26 cellular contexts compared by ENCODE assay signal in genomic region chr20:6030453-6031080, GRCh38. TPM values are rescaled to one million over a fixed set of nuclear protein-coding genes. Genes with fewer than 3 reads are reported as not detected.
"Had no signal": no experiment of that assay in that cellular context is flagged by ENCODE, and none has a peak within 500 bp of the region (broad histone marks: within the 10 kb centered on the region; RNA-seq: fewer than 3 reads in every experiment).

No MANE protein-coding gene starts in this region.

- H3K27ac Mint-ChIP-seq: activated T-helper 2 cell treated with anti-CD3 and anti-CD28 coated beads, Interferon-gamma antibody, Interleukin-2, Interleukin-4, amounts not matched to agents 10 μg/mL and 5 μg/mL and 100 μg/mL, durations not matched to agents 14 hours and 24 hours and 36 hours; nephron progenitor cell; stimulated activated naive B cell treated with anti-CD40 and anti-IgM and Interleukin-4, amounts not matched to agents 10 μg/mL and 1 μg/mL and 100 μg/mL, for 72 hours; type B pancreatic cell had no signal

- H3K4me3 ChIP-seq: ascending aorta, hepatocyte, lung, thoracic aorta, vagina had no signal

- H3K4me2 ChIP-seq: hepatocyte had no signal

- DNase-seq: activated CD4-positive, CD25-positive, alpha-beta regulatory T cell treated with anti-CD3 and anti-CD28 coated beads, Interleukin-2, amount 50 U/mL, for 72 hours; activated CD8-positive, alpha-beta memory T cell treated with anti-CD3 and anti-CD28 coated beads, Interleukin-2, amount 50 U/mL, for 48 hours; activated naive CD4-positive, alpha-beta T cell; activated T-cell treated with anti-CD3 and anti-CD28 coated beads, Interleukin-2, amount 50 U/mL, for 4 hours; brain microvascular endothelial cell; central memory CD4-positive, alpha-beta T cell; dermis blood vessel endothelial cell; effector memory CD8-positive, alpha-beta T cell; foreskin melanocyte; immature natural killer cell; nephron progenitor cell; stimulated activated CD4-positive, alpha-beta T cell treated with anti-CD3 and anti-CD28 coated beads, Interleukin-2, amount 100 ng/mL, for 48 hours; stimulated activated CD8-positive, alpha-beta memory T cell treated with anti-CD3 and anti-CD28 coated beads, Interleukin-4, amount 100 ng/mL, for 48 hours; stimulated activated naive B cell treated with anti-CD40 and anti-IgM and Interleukin-4, amounts not matched to agents 10 μg/mL and 1 μg/mL and 100 μg/mL, for 72 hours; WERI-Rb-1 had no signal

- H3K9me3 Mint-ChIP-seq: activated T-cell treated with anti-CD3 and anti-CD28 coated beads, Interleukin-2, amount 50 U/mL, for 4 hours; effector memory CD8-positive, alpha-beta T cell; immature natural killer cell; stimulated activated naive B cell treated with anti-CD40 and anti-IgM and Interleukin-4, amounts not matched to agents 10 μg/mL and 1 μg/mL and 100 μg/mL, for 72 hours had no signal

- H2AFZ ChIP-seq: hepatocyte had no signal

- H3K27me3 ChIP-seq: ascending aorta, brain microvascular endothelial cell, hepatocyte, vagina had no signal

- H3K27ac ChIP-seq: ascending aorta, brain microvascular endothelial cell, hepatocyte, thoracic aorta, vagina, WERI-Rb-1 had no signal

- H3K27me3 Mint-ChIP-seq: effector memory CD8-positive, alpha-beta T cell; stimulated activated naive B cell treated with anti-CD40 and anti-IgM and Interleukin-4, amounts not matched to agents 10 μg/mL and 1 μg/mL and 100 μg/mL, for 72 hours; type B pancreatic cell had no signal

- H3K9me3 ChIP-seq: ascending aorta, thoracic aorta, vagina had no signal

- H3K36me3 ChIP-seq: thoracic aorta had no signal

- H3K4me3 Mint-ChIP-seq: activated T-cell treated with anti-CD3 and anti-CD28 coated beads, Interleukin-2, amount 50 U/mL, for 4 hours; effector memory CD8-positive, alpha-beta T cell; immature natural killer cell; nephron progenitor cell; stimulated activated naive B cell treated with anti-CD40 and anti-IgM and Interleukin-4, amounts not matched to agents 10 μg/mL and 1 μg/mL and 100 μg/mL, for 72 hours; type B pancreatic cell had no signal

- ATAC-seq: activated T-cell treated with anti-CD3 and anti-CD28 coated beads, Interleukin-2, amount 50 U/mL, for 4 hours; effector memory CD8-positive, alpha-beta T cell; esophagus mucosa; left lobe of liver; stimulated activated naive B cell treated with anti-CD40 and anti-IgM and Interleukin-4, amounts not matched to agents 10 μg/mL and 1 μg/mL and 100 μg/mL, for 72 hours had no signal

RNA-seq across cellular contexts. Expression of gene LRRN4, which starts 23.3 kb away (rescaled TPM):
- total RNA-seq: activated CD8-positive, alpha-beta memory T cell treated with anti-CD3 and anti-CD28 coated beads for 36 hours; activated T-helper 2 cell treated with anti-CD3 and anti-CD28 coated beads, Interferon-gamma antibody, Interleukin-2, Interleukin-4, amounts not matched to agents 10 μg/mL and 5 μg/mL and 100 μg/mL, durations not matched to agents 14 hours and 24 hours and 36 hours; ascending aorta; endothelial cell of umbilical vein; esophagus mucosa; vagina had no signal
- polyA plus RNA-seq: endothelial cell of umbilical vein, immature natural killer cell had no signal
